7 cellular contexts compared by ENCODE assay signal in the genomic region with DNA sequence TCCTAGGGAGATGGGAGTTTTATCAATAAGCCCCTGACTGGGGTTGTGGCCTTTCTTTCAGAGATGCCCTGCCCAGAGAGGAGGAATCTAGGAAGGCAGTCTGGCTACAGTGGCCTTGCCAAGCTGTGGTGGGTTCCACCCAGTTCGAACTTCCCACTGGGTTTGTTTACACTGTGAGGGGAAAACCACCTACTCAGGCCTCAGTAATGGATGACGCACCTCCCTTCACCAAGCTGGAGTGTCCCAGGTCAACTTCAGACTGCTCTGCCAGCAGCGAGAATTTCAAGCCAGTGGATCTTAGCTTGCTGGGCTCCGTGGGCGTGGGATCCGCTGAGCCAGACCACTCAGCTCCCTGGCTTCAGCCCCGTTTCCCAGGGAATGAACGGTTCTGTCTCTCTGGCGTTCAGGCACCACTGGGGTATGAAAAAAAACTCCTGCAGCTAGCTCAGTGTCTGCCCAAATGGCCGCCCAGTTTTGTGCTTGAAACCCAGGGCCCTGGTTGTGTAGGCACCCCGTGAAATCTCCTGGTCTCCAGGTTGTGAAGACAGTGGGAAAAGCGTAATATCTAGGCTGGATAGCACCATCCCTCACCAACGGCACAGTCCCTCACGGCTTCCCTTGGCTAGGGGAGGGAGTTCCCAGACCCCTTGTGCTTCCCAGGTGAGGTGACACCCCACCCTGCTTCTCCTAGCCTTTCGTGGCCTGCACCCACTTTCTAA. TPM values are rescaled to one million over a fixed set of nuclear protein-coding genes. Genes with fewer than 3 reads are reported as not detected.
DNase-seq lines count a peak whose midpoint lies in the region; ATAC-seq, FAIRE-seq and TF ChIP-seq lines count a peak whose summit lies in the region.
"Not testable (repeated sequence)": the region's sequence is repeated elsewhere in the genome, so short reads cannot be mapped to it uniquely, and the experiment has no call there.

No MANE protein-coding gene starts in this region.

- not testable (repeated sequence) for H2BK15ac ChIP-seq in IMR-90 (ENCODE audit: low read depth, low read length)

- H3K18ac ChIP-seq in IMR-90 (ENCODE audit: low read depth, low read length), result not testable (repeated sequence)

- H4K8ac ChIP-seq in IMR-90 (ENCODE audit: low read depth in 2 of 2, low read length in 2 of 2), result peak overlapping the region in 1 of 2 experiments; percentile 41; a peak in 1 of 4 replicates

- peak overlapping the region; percentile 44 for H3K4ac ChIP-seq in IMR-90 (ENCODE audit: low read depth, low read length)

- ATAC-seq in IMR-90 (ENCODE audit: low read depth); activated naive CD8-positive, alpha-beta T cell treated with anti-CD3 and anti-CD28 coated beads, Interleukin-2, amount 50 U/mL, for 24 hours: not testable (repeated sequence)
- peak; percentile 40 for ATAC-seq in memory B cell (ENCODE audit: low read depth)

- TF ChIP-seq CTCF in IMR-90 (conservative IDR thresholded peaks at IDR 0.05; ENCODE audit: low read depth, low read length); esophagus muscularis mucosa (IDR thresholded peaks at IDR 0.05): not testable (repeated sequence)

- TF ChIP-seq RAD21 in IMR-90 (IDR thresholded peaks at IDR 0.05; ENCODE audit: low read length), result not testable (repeated sequence)

- H3K36me3 ChIP-seq in IMR-90 (ENCODE audit: control insufficient read depth, insufficient read depth, low read length), result not testable (repeated sequence)
- peaks cover 0 to 15% (median 0%) of the 10 kb centered on the region in 4 donors for H3K36me3 ChIP-seq in esophagus muscularis mucosa

- H2BK120ac ChIP-seq in IMR-90 (ENCODE audit: low read depth, low read length), result peak overlapping the region; percentile 61

- CTCF ChIA-PET in IMR-90 (lab: Yijun Ruan, JAX), result not testable (repeated sequence)

- not testable (repeated sequence) for H3K9me3 ChIP-seq in IMR-90 (ENCODE audit: control insufficient read depth, insufficient read depth, low read length); esophagus muscularis mucosa

- not testable (repeated sequence) for H3K27me3 Mint-ChIP-seq in T-helper 2 cell treated with Interferon-gamma antibody and Interleukin-4, amounts not matched to agents 5 μg/mL and 100 μg/mL, for 36 hours (ENCODE audit: low read depth); activated naive CD8-positive, alpha-beta T cell treated with anti-CD3 and anti-CD28 coated beads, Interleukin-2, amount 50 U/mL, for 24 hours; memory B cell

- peak overlapping the region; percentile 64 for H4K91ac ChIP-seq in IMR-90 (ENCODE audit: insufficient read depth, low read depth, low read length)

- not testable (repeated sequence) for H3K4me3 ChIP-seq in IMR-90 (ENCODE audit: insufficient read depth, low read depth, low read length)
- peak overlapping the region in 1 of 4 donors; percentile 3 for H3K4me3 ChIP-seq in esophagus muscularis mucosa

- not testable (repeated sequence) for H4K20me1 ChIP-seq in IMR-90 (ENCODE audit: insufficient read depth, low read length)

- H3K27me3 ChIP-seq in IMR-90 (ENCODE audit: control insufficient read depth, insufficient read depth, low read length); esophagus muscularis mucosa: not testable (repeated sequence)

- peak; percentile 14 for FAIRE-seq in GM19239 (lab: Jason Lieb, UNC)

- peak overlapping the region; percentile 71 for H3K4me3 Mint-ChIP-seq in T-helper 2 cell treated with Interferon-gamma antibody and Interleukin-4, amounts not matched to agents 5 μg/mL and 100 μg/mL, for 36 hours
- H3K4me3 Mint-ChIP-seq in activated naive CD8-positive, alpha-beta T cell treated with anti-CD3 and anti-CD28 coated beads, Interleukin-2, amount 50 U/mL, for 24 hours, result peak overlapping the region; percentile 45
- H3K4me3 Mint-ChIP-seq in memory B cell, result peak overlapping the region; percentile 61

- in situ Hi-C loops in IMR-90 (cut with MboI; ENCODE audit: low sequenced_read_pairs), result not testable (repeated sequence)

- H3K27ac ChIP-seq in IMR-90 (ENCODE audit: insufficient read depth, low read length), result peak overlapping the region; percentile 70
- peak overlapping the region; percentile 46 to 75 (median 63) for H3K27ac ChIP-seq in esophagus muscularis mucosa (replicated peaks in 1 of 4)

- peak overlapping the region; percentile 81 for H3K4me2 ChIP-seq in IMR-90 (ENCODE audit: low read depth, low read length)

- peak overlapping the region; percentile 86 for H3K27ac Mint-ChIP-seq in T-helper 2 cell treated with Interferon-gamma antibody and Interleukin-4, amounts not matched to agents 5 μg/mL and 100 μg/mL, for 36 hours
- peak overlapping the region; percentile 95 for H3K27ac Mint-ChIP-seq in activated naive CD8-positive, alpha-beta T cell treated with anti-CD3 and anti-CD28 coated beads, Interleukin-2, amount 50 U/mL, for 24 hours
- peak overlapping the region; percentile 37 for H3K27ac Mint-ChIP-seq in memory B cell

- WGBS in IMR-90 (ENCODE audit: extremely low coverage in 2 of 2, insufficient read length in 1 of 2), 2 experiments, result 85% methylated on average over 6 of the region's 15 CpGs; no CpG with 5 or more reads in 1 of the 2 experiments
- 85% methylated on average over 9 of the region's 15 CpGs for WGBS in esophagus muscularis mucosa

- intact Hi-C loops in IMR-90 (cut with micrococcal nuclease), result loop anchor here (2.0 kb wide), 1 partner anchor 55 kb away; a partner anchor contains a TSS
- intact Hi-C loops in esophagus muscularis mucosa (cut with DNase I), result loop anchor here (5.0 kb wide), 1 partner anchor 54 kb away; a partner anchor contains a TSS

- H4K5ac ChIP-seq in IMR-90 (ENCODE audit: low read depth, low read length), result not testable (repeated sequence)

- H3K9me3 Mint-ChIP-seq in T-helper 2 cell treated with Interferon-gamma antibody and Interleukin-4, amounts not matched to agents 5 μg/mL and 100 μg/mL, for 36 hours, result peaks cover 42% of the 10 kb centered on the region
- H3K9me3 Mint-ChIP-seq in activated naive CD8-positive, alpha-beta T cell treated with anti-CD3 and anti-CD28 coated beads, Interleukin-2, amount 50 U/mL, for 24 hours, result peaks cover 27% of the 10 kb centered on the region
- H3K9me3 Mint-ChIP-seq in memory B cell, result peaks cover 17% of the 10 kb centered on the region

- POLR2A ChIA-PET in IMR-90 (lab: Charles Lee; ENCODE audit: unreplicated experiment), result not testable (repeated sequence)

- H3K14ac ChIP-seq in IMR-90 (replicated peaks; ENCODE audit: low read depth, low read length), result peak overlapping the region; percentile 3; the same call in 1 of the 2 replicates

- BruUV-seq in IMR-90 (replicated peaks; lab: Mats Ljungman, UMichigan), result not testable (repeated sequence)

- peaks cover 33% of the 10 kb centered on the region for H3K4me1 Mint-ChIP-seq in T-helper 2 cell treated with Interferon-gamma antibody and Interleukin-4, amounts not matched to agents 5 μg/mL and 100 μg/mL, for 36 hours (ENCODE audit: low read depth)
- peaks cover 66% of the 10 kb centered on the region for H3K4me1 Mint-ChIP-seq in activated naive CD8-positive, alpha-beta T cell treated with anti-CD3 and anti-CD28 coated beads, Interleukin-2, amount 50 U/mL, for 24 hours
- peaks cover 32% of the 10 kb centered on the region for H3K4me1 Mint-ChIP-seq in memory B cell

- TF ChIP-seq EP300 in esophagus muscularis mucosa (IDR thresholded peaks at IDR 0.05), result not testable (repeated sequence)

- not testable (repeated sequence) for H2AFZ ChIP-seq in IMR-90 (replicated peaks; ENCODE audit: low read length, poor library complexity)

- H3K9me1 ChIP-seq in IMR-90 (ENCODE audit: insufficient read depth, low read length), result not testable (repeated sequence)

- not testable (repeated sequence) for H3K9ac ChIP-seq in IMR-90 (ENCODE audit: low read depth, low read length)

- H2BK20ac ChIP-seq in IMR-90 (ENCODE audit: low read depth, low read length), result not testable (repeated sequence)

- not testable (repeated sequence) for DNase-seq in GM19239 (ENCODE audit: insufficient read length, low spot score); esophagus muscularis mucosa (ENCODE audit: extremely low spot score); memory B cell (ENCODE audit: low spot score in 2 of 2)
- peak; percentile 61 for DNase-seq in IMR-90
- peak; percentile 17 for DNase-seq in T-helper 2 cell treated with Interferon-gamma antibody and Interleukin-4, amounts not matched to agents 5 μg/mL and 100 μg/mL, for 36 hours (ENCODE audit: low spot score)
- DNase-seq in activated naive CD8-positive, alpha-beta T cell treated with anti-CD3 and anti-CD28 coated beads, Interleukin-2, amount 50 U/mL, for 24 hours, result peak; percentile 15
- DNase-seq in stimulated activated CD4-positive, alpha-beta T cell treated with anti-CD3 and anti-CD28 coated beads, Interleukin-12 subunit alpha, Interleukin-12 subunit beta, amount 100 ng/mL, for 4 hours, result peak; percentile 10

- peaks cover 65% of the 10 kb centered on the region for H3K36me3 Mint-ChIP-seq in T-helper 2 cell treated with Interferon-gamma antibody and Interleukin-4, amounts not matched to agents 5 μg/mL and 100 μg/mL, for 36 hours (ENCODE audit: low read depth)
- peaks cover 58% of the 10 kb centered on the region for H3K36me3 Mint-ChIP-seq in activated naive CD8-positive, alpha-beta T cell treated with anti-CD3 and anti-CD28 coated beads, Interleukin-2, amount 50 U/mL, for 24 hours (ENCODE audit: low read depth)
- H3K36me3 Mint-ChIP-seq in memory B cell, result peaks cover 32% of the 10 kb centered on the region

- peak overlapping the region; percentile 11 for H2AK9ac ChIP-seq in IMR-90 (replicated peaks; ENCODE audit: low read depth, low read length, poor library complexity)

- not testable (repeated sequence) for H3K4me1 ChIP-seq in IMR-90 (ENCODE audit: control insufficient read depth, insufficient read depth, low read length)
- peaks cover 18 to 28% (median 27%) of the 10 kb centered on the region in 4 donors for H3K4me1 ChIP-seq in esophagus muscularis mucosa

- peaks cover 6 to 39% of the 10 kb centered on the region in 2 experiments for H3K79me1 ChIP-seq in IMR-90 (ENCODE audit: low read depth in 1 of 2, low read length in 2 of 2)

- dilution Hi-C loops in IMR-90 (cut with HindIII; ENCODE audit: low sequenced_read_pairs, unreplicated experiment), result not testable (repeated sequence)

- not testable (repeated sequence) for TF ChIP-seq POLR2A in IMR-90 (IDR thresholded peaks at IDR 0.05; ENCODE audit: low read depth, low read length); esophagus muscularis mucosa (IDR thresholded peaks at IDR 0.05; ENCODE audit: low read depth)

- not testable (repeated sequence) for H3K56ac ChIP-seq in IMR-90 (ENCODE audit: extremely low read depth, insufficient read depth, low read length)

- peak overlapping the region; percentile 73 for H2BK5ac ChIP-seq in IMR-90 (ENCODE audit: low read depth, low read length, poor library complexity, severe bottlenecking)

- peak overlapping the region; percentile 59; the same call in 1 of the 2 replicates for H2AK5ac ChIP-seq in IMR-90 (ENCODE audit: low read depth, low read length)

- not testable (repeated sequence) for H3K23ac ChIP-seq in IMR-90 (ENCODE audit: low read depth, low read length)

RNA-seq across cellular contexts. Expression of a gene that starts 45.1 kb away (rescaled TPM):
- total RNA-seq in IMR-90 (2012; rRNA removed), result 0.28 TPM in 1 of 2 replicates, not detected in the other
- 0.16 and 0.24 TPM in 2 replicates for polyA plus RNA-seq in IMR-90 (2012; rRNA removed)
- 0.01 TPM in 1 of 2 replicates, not detected in the other for polyA plus RNA-seq in IMR-90 (2012; cell fraction: cytosol; rRNA removed)
- 0.36 and 1.3 TPM in 2 replicates for polyA plus RNA-seq in IMR-90 (2012; cell fraction: nucleus; rRNA removed; ENCODE audit: low replicate concordance)
- total RNA-seq in esophagus muscularis mucosa, result under 1 TPM in 2 of 4 donors, not detected in 2; 0.33 to 0.83 TPM

RNA-seq across cellular contexts. Expression of a gene that starts 54.5 kb away (rescaled TPM):
- total RNA-seq in IMR-90 (2012; rRNA removed) (24.4 and 34.2 TPM in 2 replicates), esophagus muscularis mucosa (10 to 100 TPM; 22.6 to 37.0 (median 32.3) TPM)
- polyA plus RNA-seq in IMR-90 (2012; rRNA removed), result 9.6 and 10.4 TPM in 2 replicates
- 0.56 and 1.00 TPM in 2 replicates for polyA plus RNA-seq in IMR-90 (2012; cell fraction: cytosol; rRNA removed)
- 2.3 and 23.9 TPM in 2 replicates for polyA plus RNA-seq in IMR-90 (2012; cell fraction: nucleus; rRNA removed; ENCODE audit: low replicate concordance)

RNA-seq across cellular contexts. Expression of a gene that starts 54.7 kb away (rescaled TPM):
- total RNA-seq in IMR-90 (2012; rRNA removed) (7.2 and 10.3 TPM in 2 replicates), esophagus muscularis mucosa (10 to 100 TPM; 28.5 to 45.3 (median 35.8) TPM)
- 6.0 and 7.2 TPM in 2 replicates for polyA plus RNA-seq in IMR-90 (2012; rRNA removed)
- polyA plus RNA-seq in IMR-90 (2012; cell fraction: cytosol; rRNA removed), result 2.3 and 2.7 TPM in 2 replicates
- polyA plus RNA-seq in IMR-90 (2012; cell fraction: nucleus; rRNA removed; ENCODE audit: low replicate concordance), result 2.8 and 5.9 TPM in 2 replicates

Comparison
In these comparisons a context has a peak if more than half of its experiments do, and no peak if none do; other contexts are left out.
1. H3K27ac Mint-ChIP-seq: peak in every context shown above with its lines; median percentile 95 in activated naive CD8-positive, alpha-beta T cell treated with anti-CD3 and anti-CD28 coated beads, Interleukin-2, amount 50 U/mL, for 24 hours; 86 in T-helper 2 cell treated with Interferon-gamma antibody and Interleukin-4, amounts not matched to agents 5 μg/mL and 100 μg/mL, for 36 hours; 37 in memory B cell.